ENCODE assay signal across 15 cellular contexts in genomic region chr17:81486174-81486810, GRCh38. TPM values are rescaled to one million over a fixed set of nuclear protein-coding genes. Genes with fewer than 3 reads are reported as not detected.
A peak's percentile ranks its signal among the peaks of the same experiment; 100 is the strongest.
DNase-seq lines count a peak whose midpoint lies in the region; ATAC-seq, FAIRE-seq and TF ChIP-seq lines count a peak whose summit lies in the region.
"Had no signal": no experiment of that assay in that cellular context is flagged by ENCODE, and none has a peak within 500 bp of the region (broad histone marks: within the 10 kb centered on the region; RNA-seq: fewer than 3 reads in every experiment).

No MANE protein-coding gene starts in this region.

- in situ Hi-C loops in K562 (cut with MboI), result no loop called here

- H3K9me3 Mint-ChIP-seq in activated CD4-positive, alpha-beta T cell treated with anti-CD3 and anti-CD28 coated beads for 36 hours (ENCODE audit: low read depth), result no peaks in the 10 kb centered on the region
- H3K9me3 Mint-ChIP-seq in neural progenitor cell, result no peaks in the 10 kb centered on the region

- H3K4me3 ChIP-seq in K562 (no peak overlapping the region), neural progenitor cell (no peak overlapping the region), tibial artery (no peak overlapping the region), colonic mucosa (no peak overlapping the region)
- H3K4me3 ChIP-seq: gastroesophageal sphincter, upper lobe of right lung had no signal

- no peak for FAIRE-seq in K562 (lab: Jason Lieb, UNC)

- H3K4me2 ChIP-seq in K562 (ENCODE audit: insufficient read depth, low read length) (no peak overlapping the region), neural progenitor cell (no peak overlapping the region)

- H3K4me1 ChIP-seq in K562 (replicated peaks in 1 of 2; ENCODE audit: control insufficient read depth in 2 of 2, insufficient read depth in 2 of 2, low read length in 2 of 2) (peaks cover 18 to 80% of the 10 kb centered on the region in 2 experiments), neural progenitor cell (peaks cover 35% of the 10 kb centered on the region), tibial artery (peaks cover 0 to 47% (median 38%) of the 10 kb centered on the region in 4 donors), colonic mucosa (peaks cover 16% of the 10 kb centered on the region)

- H3K9me3 ChIP-seq in K562 (replicated peaks; ENCODE audit: control insufficient read depth, insufficient read depth, low read depth, low read length) (no peaks in the 10 kb centered on the region), neural progenitor cell (ENCODE audit: low read depth) (no peaks in the 10 kb centered on the region), tibial artery (no peaks in the 10 kb centered on the region), colonic mucosa (no peaks in the 10 kb centered on the region)
- H3K9me3 ChIP-seq: gastroesophageal sphincter, neutrophil, upper lobe of right lung had no signal

- H3K9ac ChIP-seq in K562 (ENCODE audit: insufficient read depth in 1 of 2, low read depth in 2 of 2, low read length in 2 of 2) (no peak overlapping the region), neural progenitor cell (no peak overlapping the region), colonic mucosa (ENCODE audit: low read depth in 2 of 2, low read length in 2 of 2) (no peak overlapping the region)

- peak overlapping the region; percentile 11; the same call in 1 of the 3 replicates for H3K27ac ChIP-seq in K562 (ENCODE audit: extremely low read depth, low read depth, low read length)
- H3K27ac ChIP-seq in neural progenitor cell, result no peak overlapping the region
- no peak overlapping the region for H3K27ac ChIP-seq in tibial artery
- no peak overlapping the region for H3K27ac ChIP-seq in colonic mucosa
- H3K27ac ChIP-seq: gastroesophageal sphincter, neutrophil, upper lobe of right lung had no signal

- TF ChIP-seq EP300 in K562 (IDR thresholded peaks at IDR 0.05; ENCODE audit: low read length), result no peak

- H3K27me3 ChIP-seq in K562 (ENCODE audit: control insufficient read depth in 2 of 2, insufficient read depth in 2 of 2, low read length in 2 of 2) (no peaks in the 10 kb centered on the region; a peak in 1 of 5 replicates), neural progenitor cell (peaks cover 62% of the 10 kb centered on the region), tibial artery (peaks cover 0 to 6% of the 10 kb centered on the region in 2 donors), colonic mucosa (peaks cover 4% of the 10 kb centered on the region)
- H3K27me3 ChIP-seq: upper lobe of right lung had no signal

- H2AFZ ChIP-seq in K562 (ENCODE audit: low read depth, low read length) (peak overlapping the region; percentile 29), neural progenitor cell (replicated peaks) (no peak overlapping the region)

- WGBS in K562 (ENCODE audit: insufficient coverage, low coverage, missing lambda C conversion rate), result 71% methylated on average over 16 of the region's 17 CpGs

- H3K27ac Mint-ChIP-seq in activated CD4-positive, alpha-beta T cell treated with anti-CD3 and anti-CD28 coated beads for 36 hours, result peak overlapping the region; percentile 32
- H3K27ac Mint-ChIP-seq in neural progenitor cell, result no peak overlapping the region

- intact Hi-C loops in activated CD4-positive, alpha-beta T cell treated with anti-CD3 and anti-CD28 coated beads for 36 hours (cut with DNase I, micrococcal nuclease), result loop anchor here (2.0 to 5.0 kb wide), 3 partner anchors 67 to 494 kb away; partner anchors contain the start of genes BAHCC1 (in 1 of the 2), CHMP6 (in 1 of the 2) and FAAP100 (in 1 of the 2)
- intact Hi-C loops in K562 (cut with micrococcal nuclease), result loop anchor here (10.0 kb wide), 1 partner anchor 191 kb away; the partner anchor contains the start of gene SLC38A10
- intact Hi-C loops in tibial artery (cut with DNase I; ENCODE audit: low total_unique reads), result no loop called here
- intact Hi-C loops in colonic mucosa (cut with DNase I), result loop anchor here (5.0 kb wide), 1 partner anchor 194 kb away; no protein-coding TSS in a partner anchor

- POLR2A ChIA-PET in activated CD4-positive, alpha-beta T cell treated with anti-CD3 and anti-CD28 coated beads for 36 hours (lab: Charles Lee), result interaction anchor here (0.6 kb wide), 1 partner anchor 139 kb away, joined by 3 read pairs; no protein-coding TSS in a partner anchor
- POLR2A ChIA-PET in K562 (lab: Yijun Ruan, JAX), result interaction anchor here (0.6 kb wide), 1 partner anchor 49 kb away, joined by 3 read pairs; no protein-coding TSS in a partner anchor

- H3K27me3 Mint-ChIP-seq in activated CD4-positive, alpha-beta T cell treated with anti-CD3 and anti-CD28 coated beads for 36 hours, result peaks cover 14% of the 10 kb centered on the region
- peaks cover 11% of the 10 kb centered on the region for H3K27me3 Mint-ChIP-seq in neural progenitor cell (ENCODE audit: insufficient read depth, low read depth)

- peaks cover 16% of the 10 kb centered on the region for H3K4me1 Mint-ChIP-seq in activated CD4-positive, alpha-beta T cell treated with anti-CD3 and anti-CD28 coated beads for 36 hours
- H3K4me1 Mint-ChIP-seq in neural progenitor cell, result peaks cover 52% of the 10 kb centered on the region

- no peaks in the 10 kb centered on the region for H4K20me1 ChIP-seq in K562 (replicated peaks; ENCODE audit: control insufficient read depth, insufficient read depth, low read length)
- H4K20me1 ChIP-seq in neural progenitor cell (ENCODE audit: low read depth), result no peaks in the 10 kb centered on the region

- DNase-seq in activated CD4-positive, alpha-beta T cell treated with anti-CD3 and anti-CD28 coated beads for 36 hours, result peak; percentile 45
- DNase-seq in activated CD4-positive, alpha-beta T cell treated with anti-CD3 and anti-CD28 coated beads, Interleukin-2, amount 50 U/mL, for 4 hours, result no peak
- DNase-seq in Kasumi-1 (lab: John Stamatoyannopoulos, UW), result peak; percentile 82 to 89
- DNase-seq in K562 (ENCODE audit: extremely low read depth in 1 of 4, low spot score in 3 of 4), result no peak
- no peak for DNase-seq in neural progenitor cell (ENCODE audit: low spot score)
- DNase-seq in tibial artery, result no peak
- DNase-seq in activated T-cell treated with anti-CD3 and anti-CD28 coated beads, Interleukin-2, amount 50 U/mL, for 1 hour, result no peak
- no peak for DNase-seq in colonic mucosa
- DNase-seq: ACHN; activated CD4-positive, alpha-beta T cell treated with anti-CD3 and anti-CD28 coated beads for 4 hours; NCI-H1048; stimulated activated CD4-positive, alpha-beta T cell treated with anti-CD3 and anti-CD28 coated beads, Interleukin-4, amount 100 ng/mL, for 4 hours; upper lobe of right lung had no signal

- no peaks in the 10 kb centered on the region for H3K36me3 ChIP-seq in K562 (ENCODE audit: control insufficient read depth, insufficient read depth, low read length)
- H3K36me3 ChIP-seq in neural progenitor cell, result no peaks in the 10 kb centered on the region
- H3K36me3 ChIP-seq in tibial artery, result no peaks in the 10 kb centered on the region
- H3K36me3 ChIP-seq in colonic mucosa, result no peaks in the 10 kb centered on the region
- H3K36me3 ChIP-seq: gastroesophageal sphincter, neutrophil, upper lobe of right lung had no signal

- TF ChIP-seq POLR2A in K562 (conservative IDR thresholded peaks at IDR 0.05), result no peak

- H3K4me3 Mint-ChIP-seq in activated CD4-positive, alpha-beta T cell treated with anti-CD3 and anti-CD28 coated beads for 36 hours, result peak overlapping the region; percentile 59
- peak overlapping the region; percentile 69 for H3K4me3 Mint-ChIP-seq in neural progenitor cell

- no peaks in the 10 kb centered on the region for H3K9me1 ChIP-seq in K562 (ENCODE audit: control insufficient read depth, insufficient read depth, low read length)

- no peak for TF ChIP-seq RAD21 in K562 (CRISPR knock-in tag; conservative IDR thresholded peaks at IDR 0.05 in 1 of 2, IDR thresholded peaks at IDR 0.05 in 1 of 2)

- no TSS peak for BruUV-seq in K562 (replicated peaks; lab: Mats Ljungman, UMichigan)

- peaks cover 46% of the 10 kb centered on the region for H3F3A ChIP-seq in neural progenitor cell (ENCODE audit: low read depth)

- no peaks in the 10 kb centered on the region for H3K36me3 Mint-ChIP-seq in activated CD4-positive, alpha-beta T cell treated with anti-CD3 and anti-CD28 coated beads for 36 hours (ENCODE audit: low read depth)
- H3K36me3 Mint-ChIP-seq in neural progenitor cell, result no peaks in the 10 kb centered on the region

- TF ChIP-seq CTCF in K562 (IDR thresholded peaks at IDR 0.05 in 2 of 3, conservative IDR thresholded peaks at IDR 0.05 in 1 of 3; ENCODE audit: insufficient read depth in 2 of 3, low read depth in 1 of 3, low read length in 3 of 3) (no peak), neural progenitor cell (IDR thresholded peaks at IDR 0.05) (no peak), tibial artery (IDR thresholded peaks at IDR 0.05) (no peak), colonic mucosa (IDR thresholded peaks at IDR 0.05) (no peak)

- H3K79me2 ChIP-seq in K562 (ENCODE audit: control insufficient read depth, insufficient read depth, low read length) (peaks cover 11% of the 10 kb centered on the region; the same call in 2 of the 3 replicates), neural progenitor cell (ENCODE audit: low read depth) (no peaks in the 10 kb centered on the region)

- CTCF ChIA-PET in activated CD4-positive, alpha-beta T cell treated with anti-CD3 and anti-CD28 coated beads for 36 hours (lab: Charles Lee), result interaction anchor here (1.6 kb wide), 1 partner anchor 89 kb away, joined by 3 read pairs; no protein-coding TSS in a partner anchor
- CTCF ChIA-PET in K562 (lab: Yijun Ruan, JAX; ENCODE audit: low intra/inter-chr PET ratio), result interaction anchor here (2.7 kb wide), 1 partner anchor 232 kb away, joined by 33 read pairs; no protein-coding TSS in a partner anchor

- no peak for ATAC-seq in activated CD4-positive, alpha-beta T cell treated with anti-CD3 and anti-CD28 coated beads for 36 hours
- no peak for ATAC-seq in K562
- ATAC-seq: gastroesophageal sphincter, upper lobe of right lung had no signal

RNA-seq across cellular contexts. Expression of gene ACTG1, which starts 26.3 kb away (rescaled TPM):
- total RNA-seq in activated CD4-positive, alpha-beta T cell treated with anti-CD3 and anti-CD28 coated beads for 36 hours, result 1,000 to 10,000 TPM; 4,119 to 5,987 TPM
- 264 and 482 TPM in 2 replicates for total RNA-seq in K562 (2011; cell fraction: chromatin; rRNA removed; ENCODE audit: low replicate concordance)
- 393 and 500 TPM in 2 replicates for total RNA-seq in K562 (2011; cell fraction: nucleolus; rRNA removed)
- total RNA-seq in K562 (2011; cell fraction: nucleoplasm; rRNA removed), result 388 and 427 TPM in 2 replicates
- 1,572 and 2,328 TPM in 2 replicates for total RNA-seq in K562 (2014; rRNA removed)
- total RNA-seq in K562 (2014; rRNA removed; fragmentation: Illumina TruSeq; extraction: Trizol), result 512 and 566 TPM in 2 replicates
- total RNA-seq in K562 (2015; rRNA removed; fragmentation: Illumina TruSeq; extraction: Trizol), result 568 and 574 TPM in 2 replicates
- total RNA-seq in K562 (2021), result 1,775 and 1,801 TPM in 2 replicates
- polyA plus RNA-seq in K562 (2011; rRNA removed), result 224 and 602 TPM in 2 replicates
- polyA plus RNA-seq in K562 (2011; cell fraction: cytosol; rRNA removed), result 901 and 1,415 TPM in 2 replicates
- polyA plus RNA-seq in K562 (2011; cell fraction: nucleus; rRNA removed), result 1,206 and 1,333 TPM in 2 replicates
- polyA plus RNA-seq in K562 (2012), result 1,311 and 3,206 TPM in 2 replicates
- 990 and 2,987 TPM in 2 replicates for polyA plus RNA-seq in K562 (2014; fragmentation: Illumina TruSeq; extraction: Trizol)
- 100 to 1,000 TPM; 259 to 386 TPM for polyA plus RNA-seq in K562 (2014; fragmentation: Nextera tagmentation; extraction: Ambion mirVana)
- polyA plus RNA-seq in K562 (2014; rRNA removed), result 831 and 1,109 TPM in 2 replicates
- polyA minus RNA-seq in K562 (2011; rRNA and poly(A)+ RNA removed), result 205 and 410 TPM in 2 replicates
- polyA minus RNA-seq in K562 (2011; cell fraction: cytosol; rRNA and poly(A)+ RNA removed), result 580 and 1,178 TPM in 2 replicates
- 230 and 388 TPM in 2 replicates for polyA minus RNA-seq in K562 (2011; cell fraction: nucleus; rRNA and poly(A)+ RNA removed)
- 1,228 and 2,405 TPM in 2 replicates for total RNA-seq in neural progenitor cell (ENCODE audit: low replicate concordance)
- 1,000 to 10,000 TPM; 4,489 to 4,790 TPM for total RNA-seq in colonic mucosa

RNA-seq across cellular contexts. Expression of gene FSCN2, which starts 41.9 kb away (rescaled TPM):
- under 1 TPM; 0.23 to 0.58 TPM for total RNA-seq in activated CD4-positive, alpha-beta T cell treated with anti-CD3 and anti-CD28 coated beads for 36 hours
- total RNA-seq in K562 (2011; cell fraction: chromatin; rRNA removed; ENCODE audit: low replicate concordance), result 0.23 TPM in 1 of 2 replicates, not detected in the other
- 0.26 and 0.33 TPM in 2 replicates for total RNA-seq in K562 (2011; cell fraction: nucleolus; rRNA removed)
- total RNA-seq in K562 (2011; cell fraction: nucleoplasm; rRNA removed), result 0.37 TPM in 1 of 2 replicates, not detected in the other
- total RNA-seq in K562 (2014; rRNA removed) (not detected in 2 replicates), K562 (2014; rRNA removed; fragmentation: Illumina TruSeq; extraction: Trizol) (not detected in 2 replicates), K562 (2015; rRNA removed; fragmentation: Illumina TruSeq; extraction: Trizol) (not detected in 2 replicates), K562 (2021) (not detected in 2 replicates), neural progenitor cell (ENCODE audit: low replicate concordance) (0.28 TPM in 1 of 2 replicates, not detected in the other), colonic mucosa (1 to 10 TPM; 1.0 to 2.2 TPM)
- polyA plus RNA-seq in K562 (2011; rRNA removed) (not detected in 2 replicates), K562 (2014; fragmentation: Illumina TruSeq; extraction: Trizol) (not detected in 2 replicates), K562 (2014; fragmentation: Nextera tagmentation; extraction: Ambion mirVana) (not detected), K562 (2014; rRNA removed) (0.08 TPM in 1 of 2 replicates, not detected in the other)
- not detected in 2 replicates for polyA plus RNA-seq in K562 (2011; cell fraction: cytosol; rRNA removed)
- polyA plus RNA-seq in K562 (2011; cell fraction: nucleus; rRNA removed), result 0.14 TPM in 1 of 2 replicates, not detected in the other
- polyA plus RNA-seq in K562 (2012), result 0.25 and 0.30 TPM in 2 replicates
- polyA minus RNA-seq in K562 (2011; rRNA and poly(A)+ RNA removed), result not detected in 2 replicates
- polyA minus RNA-seq in K562 (2011; cell fraction: cytosol; rRNA and poly(A)+ RNA removed), result not detected in 2 replicates
- polyA minus RNA-seq in K562 (2011; cell fraction: nucleus; rRNA and poly(A)+ RNA removed), result 0.13 TPM in 1 of 2 replicates, not detected in the other

Comparison
In these comparisons a context has a peak if more than half of its experiments do, and no peak if none do; other contexts are left out.
1. DNase-seq: peak in activated CD4-positive, alpha-beta T cell treated with anti-CD3 and anti-CD28 coated beads for 36 hours (single experiment) and Kasumi-1 (2 of 2); none in activated CD4-positive, alpha-beta T cell treated with anti-CD3 and anti-CD28 coated beads, Interleukin-2, amount 50 U/mL, for 4 hours (0 of 2), K562 (0 of 4), neural progenitor cell (single experiment), tibial artery (0 of 2), activated T-cell treated with anti-CD3 and anti-CD28 coated beads, Interleukin-2, amount 50 U/mL, for 1 hour (single experiment) and colonic mucosa (single experiment).